ENCODE assay signal across 20 cellular contexts in genomic region chr1:62484824-62485468, GRCh38.
"Had no signal": no experiment of that assay in that cellular context is flagged by ENCODE, and none has a peak within 500 bp of the region (broad histone marks: within the 10 kb centered on the region; RNA-seq: fewer than 3 reads in every experiment).

No MANE protein-coding gene starts in this region.

- H3K4me3 Mint-ChIP-seq: activated naive CD4-positive, alpha-beta T cell treated with anti-CD3 and anti-CD28 coated beads, Interleukin-2, amount 10 ng/mL, durations not matched to agents 7 days and 5 days; activated T-helper 17 cell treated with anti-CD3 and anti-CD28 coated beads, Interleukin-2, amount 50 U/mL, for 72 hours; nephron had no signal

- H3K4me1 ChIP-seq: adrenal gland, gastrocnemius medialis, left lung, psoas muscle had no signal

- H3K27ac Mint-ChIP-seq: activated naive CD4-positive, alpha-beta T cell treated with anti-CD3 and anti-CD28 coated beads, Interleukin-2, amount 10 ng/mL, durations not matched to agents 7 days and 5 days; activated T-helper 17 cell treated with anti-CD3 and anti-CD28 coated beads, Interleukin-2, amount 50 U/mL, for 72 hours; nephron had no signal

- H3K27me3 ChIP-seq: adrenal gland, gastrocnemius medialis, left lung, spleen had no signal

- H3K36me3 ChIP-seq: adrenal gland, gastrocnemius medialis had no signal

- H3K4me1 Mint-ChIP-seq: activated naive CD4-positive, alpha-beta T cell treated with anti-CD3 and anti-CD28 coated beads, Interleukin-2, amount 10 ng/mL, durations not matched to agents 7 days and 5 days; activated T-helper 17 cell treated with anti-CD3 and anti-CD28 coated beads, Interleukin-2, amount 50 U/mL, for 72 hours; nephron had no signal

- H3K9me3 ChIP-seq: adrenal gland, gastrocnemius medialis, left lung, psoas muscle, spleen had no signal

- H3K27ac ChIP-seq: adrenal gland, coronary artery, gastrocnemius medialis, left lung, psoas muscle, spleen had no signal

- H3K36me3 Mint-ChIP-seq: activated naive CD4-positive, alpha-beta T cell treated with anti-CD3 and anti-CD28 coated beads, Interleukin-2, amount 10 ng/mL, durations not matched to agents 7 days and 5 days had no signal

- DNase-seq: activated CD4-positive, alpha-beta T cell treated with anti-CD3 and anti-CD28 coated beads for 48 hours; activated CD8-positive, alpha-beta memory T cell treated with anti-CD3 and anti-CD28 coated beads for 24 hours; activated naive CD4-positive, alpha-beta T cell treated with anti-CD3 and anti-CD28 coated beads, Interleukin-2, amount 10 ng/mL, durations not matched to agents 7 days and 5 days; caudate nucleus; effector CD8-positive, alpha-beta T cell; gastrocnemius medialis; islet precursor cell; left lung; psoas muscle; spleen; stimulated activated CD4-positive, alpha-beta T cell treated with anti-CD3 and anti-CD28 coated beads, Interleukin-1b, Interleukin-23, amount 100 ng/mL, for 48 hours; stimulated activated naive CD4-positive, alpha-beta T cell; substantia nigra; T-helper 9 cell; trophoblast cell had no signal

- H3K9me3 Mint-ChIP-seq: activated naive CD4-positive, alpha-beta T cell treated with anti-CD3 and anti-CD28 coated beads, Interleukin-2, amount 10 ng/mL, durations not matched to agents 7 days and 5 days; activated T-helper 17 cell treated with anti-CD3 and anti-CD28 coated beads, Interleukin-2, amount 50 U/mL, for 72 hours; nephron had no signal

- H3K27me3 Mint-ChIP-seq: activated naive CD4-positive, alpha-beta T cell treated with anti-CD3 and anti-CD28 coated beads, Interleukin-2, amount 10 ng/mL, durations not matched to agents 7 days and 5 days; activated T-helper 17 cell treated with anti-CD3 and anti-CD28 coated beads, Interleukin-2, amount 50 U/mL, for 72 hours had no signal

- ATAC-seq: activated T-helper 17 cell treated with anti-CD3 and anti-CD28 coated beads, Interleukin-2, amount 50 U/mL, for 72 hours; gastrocnemius medialis; left lung; psoas muscle; sciatic nerve had no signal

- H3K4me3 ChIP-seq: adrenal gland, coronary artery, gastrocnemius medialis, left lung, psoas muscle, spleen had no signal
